In the genomic region with DNA sequence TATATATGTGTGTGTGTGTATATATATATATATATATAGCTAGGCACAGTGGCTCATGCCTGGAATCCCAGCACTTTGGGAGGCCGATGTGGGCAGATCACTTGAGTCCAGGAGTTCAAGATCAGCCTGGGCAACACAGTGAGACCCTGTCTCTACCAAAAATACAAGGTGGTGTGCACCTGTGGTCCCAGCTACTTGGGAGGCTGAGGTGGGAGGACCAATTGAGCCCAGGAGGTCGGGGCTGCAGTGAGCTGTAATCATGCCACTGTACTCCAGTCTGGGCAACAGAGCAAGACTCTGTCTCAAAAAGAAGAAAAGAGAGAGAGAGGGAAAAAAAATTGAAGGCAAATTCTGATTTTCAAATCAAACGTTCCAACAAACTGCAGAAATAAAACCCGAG, we compare ENCODE assay signal across 11 cellular contexts. TPM values are rescaled to one million over a fixed set of nuclear protein-coding genes. Genes with fewer than 3 reads are reported as not detected.
DNase-seq lines count a peak whose midpoint lies in the region; ATAC-seq and TF ChIP-seq lines count a peak whose summit lies in the region.
"Not testable (repeated sequence)": the region's sequence is repeated elsewhere in the genome, so short reads cannot be mapped to it uniquely, and the experiment has no call there.
"Had no signal": no experiment of that assay in that cellular context is flagged by ENCODE, and none has a peak within 500 bp of the region (broad histone marks: within the 10 kb centered on the region; RNA-seq: fewer than 3 reads in every experiment).

No MANE protein-coding gene starts in this region.

- POLR2A ChIA-PET in HCT116 (lab: Charles Lee), result not testable (repeated sequence)

- not testable (repeated sequence) for H3K9me3 ChIP-seq in HCT116 (ENCODE audit: control insufficient read depth in 1 of 2, insufficient read depth in 1 of 2, low read depth in 1 of 2, low read length in 2 of 2); T-helper 17 cell (ENCODE audit: control insufficient read depth, low read length, poor library complexity, severe bottlenecking); heart right ventricle; neutrophil

- H3K4me1 Mint-ChIP-seq in T-helper 17 cell, result peaks cover 24% of the 10 kb centered on the region
- peaks cover 31% of the 10 kb centered on the region for H3K4me1 Mint-ChIP-seq in activated T-cell treated with anti-CD3 and anti-CD28 coated beads, Interleukin-2, amount 50 U/mL, for 72 hours (ENCODE audit: low read depth)
- H3K4me1 Mint-ChIP-seq in chondrocyte (ENCODE audit: low read depth), result peaks cover 87% of the 10 kb centered on the region
- H3K4me1 Mint-ChIP-seq in stimulated activated effector memory CD8-positive, alpha-beta T cell treated with anti-CD3 and anti-CD28 coated beads, Interleukin-12 subunit alpha, Interleukin-12 subunit beta, amount 100 ng/mL, for 72 hours, result peaks cover 63% of the 10 kb centered on the region

- not testable (repeated sequence) for ATAC-seq in HCT116; T-helper 17 cell; activated T-cell treated with anti-CD3 and anti-CD28 coated beads, Interleukin-2, amount 50 U/mL, for 72 hours (replicated peaks in 1 of 2); heart right ventricle; stimulated activated effector memory CD8-positive, alpha-beta T cell treated with anti-CD3 and anti-CD28 coated beads, Interleukin-12 subunit alpha, Interleukin-12 subunit beta, amount 100 ng/mL, for 72 hours

- RAD21 ChIA-PET in HCT116 (lab: Charles Lee; ENCODE audit: low non-redundant PET in 1 of 2, low total read pairs in 2 of 2, uncharacterized antibody in 2 of 2, unreplicated experiment in 2 of 2), result not testable (repeated sequence)

- TF ChIP-seq POLR2A in HCT116 (IDR thresholded peaks at IDR 0.05; ENCODE audit: borderline replicate concordance, extremely low read depth, insufficient read depth, insufficient read length), result not testable (repeated sequence)

- TF ChIP-seq RAD21 in HCT116 (IDR thresholded peaks at IDR 0.05; ENCODE audit: low read depth), result not testable (repeated sequence)

- not testable (repeated sequence) for DNase-seq in HCT116 (ENCODE audit: low read depth, low spot score); T-helper 17 cell; activated T-cell treated with anti-CD3 and anti-CD28 coated beads, Interleukin-2, amount 50 U/mL, for 72 hours; chondrocyte (ENCODE audit: low spot score); heart right ventricle; stimulated activated effector memory CD8-positive, alpha-beta T cell treated with anti-CD3 and anti-CD28 coated beads, Interleukin-12 subunit alpha, Interleukin-12 subunit beta, amount 100 ng/mL, for 72 hours (ENCODE audit: low spot score in 2 of 2)

- not testable (repeated sequence) for TF ChIP-seq CTCF in HCT116 (IDR thresholded peaks at IDR 0.05 in 2 of 3, conservative IDR thresholded peaks at IDR 0.05 in 1 of 3; ENCODE audit: borderline replicate concordance in 1 of 3, insufficient read depth in 1 of 3, low read depth in 2 of 3, low read length in 2 of 3); chondrocyte (IDR thresholded peaks at IDR 0.05); heart right ventricle (IDR thresholded peaks at IDR 0.05); neutrophil (IDR thresholded peaks at IDR 0.05)

- H3K4me2 ChIP-seq in HCT116 (ENCODE audit: low read length), result not testable (repeated sequence)

- CTCF ChIA-PET in HCT116 (lab: Charles Lee), result not testable (repeated sequence)

- not testable (repeated sequence) for BruUV-seq in HCT116 (replicated peaks; lab: Mats Ljungman, UMichigan)

- H3K9me2 ChIP-seq in HCT116 (ENCODE audit: insufficient read depth), result not testable (repeated sequence)

- not testable (repeated sequence) for H2AFZ ChIP-seq in HCT116 (ENCODE audit: low read depth, low read length, poor library complexity, severe bottlenecking)

- peaks cover 0 to 51% of the 10 kb centered on the region in 2 experiments; a peak in 3 of 4 replicates for H3K36me3 ChIP-seq in HCT116 (ENCODE audit: control insufficient read depth in 1 of 2, insufficient read depth in 2 of 2, low read length in 2 of 2)
- peaks cover 0 to 69% (median 5%) of the 10 kb centered on the region in 9 donors for H3K36me3 ChIP-seq in heart right ventricle
- not testable (repeated sequence) for H3K36me3 ChIP-seq in neutrophil

- H3K4me1 ChIP-seq in HCT116 (ENCODE audit: control insufficient read depth in 1 of 2, insufficient read depth in 2 of 2, low read length in 2 of 2) (peaks cover 48 to 76% of the 10 kb centered on the region in 2 experiments), heart right ventricle (peaks cover 46 to 99% (median 91%) of the 10 kb centered on the region in 9 donors), neutrophil (ENCODE audit: control insufficient read depth in 1 of 2, insufficient read depth in 1 of 2, low read depth in 1 of 2, low read length in 1 of 2) (peaks cover 91 to 94% of the 10 kb centered on the region in 2 experiments)

- H3K27me3 ChIP-seq in HCT116 (ENCODE audit: insufficient read depth, low read length); heart right ventricle; neutrophil: not testable (repeated sequence)

- H3K27ac Mint-ChIP-seq in T-helper 17 cell (peak overlapping the region; percentile 37), chondrocyte (ENCODE audit: unreplicated experiment) (peak overlapping the region; percentile 72)
- peak overlapping the region; percentile 2 for H3K27ac Mint-ChIP-seq in activated T-cell treated with anti-CD3 and anti-CD28 coated beads, Interleukin-2, amount 50 U/mL, for 72 hours
- peak overlapping the region; percentile 74 for H3K27ac Mint-ChIP-seq in stimulated activated effector memory CD8-positive, alpha-beta T cell treated with anti-CD3 and anti-CD28 coated beads, Interleukin-12 subunit alpha, Interleukin-12 subunit beta, amount 100 ng/mL, for 72 hours

- 76 to 77% methylated on average over 4 of the region's 4 CpGs for WGBS in heart right ventricle, 2 donors

- not testable (repeated sequence) for H3K36me3 Mint-ChIP-seq in T-helper 17 cell (ENCODE audit: low read depth)
- H3K36me3 Mint-ChIP-seq in activated T-cell treated with anti-CD3 and anti-CD28 coated beads, Interleukin-2, amount 50 U/mL, for 72 hours (ENCODE audit: insufficient read depth in 2 of 2), result peaks cover 5 to 12% of the 10 kb centered on the region in 2 donors
- H3K36me3 Mint-ChIP-seq in chondrocyte (ENCODE audit: low read depth), result peaks cover 36% of the 10 kb centered on the region
- H3K36me3 Mint-ChIP-seq in stimulated activated effector memory CD8-positive, alpha-beta T cell treated with anti-CD3 and anti-CD28 coated beads, Interleukin-12 subunit alpha, Interleukin-12 subunit beta, amount 100 ng/mL, for 72 hours, result peaks cover 95% of the 10 kb centered on the region

- H3K27ac ChIP-seq in HCT116 (ENCODE audit: low read depth, low read length), result not testable (repeated sequence)
- peak overlapping the region in 8 of 10 donors; percentile 33 to 95 (median 82) for H3K27ac ChIP-seq in heart right ventricle
- H3K27ac ChIP-seq in neutrophil, result peak overlapping the region; percentile 43

- intact Hi-C loops in HCT116 (cut with micrococcal nuclease); heart right ventricle (cut with DNase I): not testable (repeated sequence)

- not testable (repeated sequence) for H3K4me3 Mint-ChIP-seq in T-helper 17 cell; activated T-cell treated with anti-CD3 and anti-CD28 coated beads, Interleukin-2, amount 50 U/mL, for 72 hours; chondrocyte (ENCODE audit: unreplicated experiment); stimulated activated effector memory CD8-positive, alpha-beta T cell treated with anti-CD3 and anti-CD28 coated beads, Interleukin-12 subunit alpha, Interleukin-12 subunit beta, amount 100 ng/mL, for 72 hours

- H4K20me1 ChIP-seq in HCT116 (ENCODE audit: insufficient read depth), result not testable (repeated sequence)

- not testable (repeated sequence) for H3K4me3 ChIP-seq in HCT116 (replicated peaks in 1 of 2; ENCODE audit: low read depth in 1 of 2, low read length in 2 of 2); heart right ventricle; neutrophil (ENCODE audit: low read depth in 1 of 2, low read length in 1 of 2)

- not testable (repeated sequence) for H3K9me3 Mint-ChIP-seq in activated T-cell treated with anti-CD3 and anti-CD28 coated beads, Interleukin-2, amount 50 U/mL, for 72 hours; chondrocyte (ENCODE audit: low read depth); stimulated activated effector memory CD8-positive, alpha-beta T cell treated with anti-CD3 and anti-CD28 coated beads, Interleukin-12 subunit alpha, Interleukin-12 subunit beta, amount 100 ng/mL, for 72 hours

- not testable (repeated sequence) for H3K27me3 Mint-ChIP-seq in T-helper 17 cell; activated T-cell treated with anti-CD3 and anti-CD28 coated beads, Interleukin-2, amount 50 U/mL, for 72 hours (ENCODE audit: low read depth); chondrocyte (ENCODE audit: low read depth)

- H3K9ac ChIP-seq in HCT116 (ENCODE audit: low read length), result peak overlapping the region; percentile 17

- peaks cover 87% of the 10 kb centered on the region for H3K79me2 ChIP-seq in HCT116 (ENCODE audit: insufficient read depth, low read length)

RNA-seq across cellular contexts. Expression of a gene that starts 15.6 kb away (rescaled TPM):
- total RNA-seq in HCT116 (2021; ENCODE audit: unreplicated experiment) (83.3 TPM), T-helper 17 cell (10 to 100 TPM; 22.3 to 31.2 TPM), chondrocyte (125 to 138 TPM (median 127 TPM) in 3 replicates), heart right ventricle (10 to 100 TPM; 28.4 to 48.7 (median 35.1) TPM)
- 35.7 and 37.1 TPM in 2 replicates for polyA plus RNA-seq in HCT116 (2012)
- 10 to 100 TPM; 33.8 to 48.8 TPM for total RNA-seq in activated T-cell treated with anti-CD3 and anti-CD28 coated beads, Interleukin-2, amount 50 U/mL, for 72 hours
- 1 to 10 TPM; 4.2 to 7.5 TPM for polyA plus RNA-seq in heart right ventricle

RNA-seq across cellular contexts. Expression of a gene that starts 38.1 kb away (rescaled TPM):
- total RNA-seq in HCT116 (2021; ENCODE audit: unreplicated experiment) (not detected), T-helper 17 cell (not detected), chondrocyte (not detected in 3 replicates), heart right ventricle (not detected)
- polyA plus RNA-seq in HCT116 (2012), result not detected in 2 replicates
- total RNA-seq in activated T-cell treated with anti-CD3 and anti-CD28 coated beads, Interleukin-2, amount 50 U/mL, for 72 hours, result not detected
- polyA plus RNA-seq in heart right ventricle, result not detected
- total RNA-seq: A673, GM23338, LHCN-M2, PC-3 had no signal
- polyA plus RNA-seq: GM23338 had no signal

Comparison
In these comparisons a context has a peak if more than half of its experiments do, and no peak if none do; other contexts are left out.
1. H3K27ac Mint-ChIP-seq: peak in every context shown above with its lines; median percentile 74 in stimulated activated effector memory CD8-positive, alpha-beta T cell treated with anti-CD3 and anti-CD28 coated beads, Interleukin-12 subunit alpha, Interleukin-12 subunit beta, amount 100 ng/mL, for 72 hours; 72 in chondrocyte; 37 in T-helper 17 cell; 2 in activated T-cell treated with anti-CD3 and anti-CD28 coated beads, Interleukin-2, amount 50 U/mL, for 72 hours.